26 cellular contexts compared by ENCODE assay signal in the genomic region with DNA sequence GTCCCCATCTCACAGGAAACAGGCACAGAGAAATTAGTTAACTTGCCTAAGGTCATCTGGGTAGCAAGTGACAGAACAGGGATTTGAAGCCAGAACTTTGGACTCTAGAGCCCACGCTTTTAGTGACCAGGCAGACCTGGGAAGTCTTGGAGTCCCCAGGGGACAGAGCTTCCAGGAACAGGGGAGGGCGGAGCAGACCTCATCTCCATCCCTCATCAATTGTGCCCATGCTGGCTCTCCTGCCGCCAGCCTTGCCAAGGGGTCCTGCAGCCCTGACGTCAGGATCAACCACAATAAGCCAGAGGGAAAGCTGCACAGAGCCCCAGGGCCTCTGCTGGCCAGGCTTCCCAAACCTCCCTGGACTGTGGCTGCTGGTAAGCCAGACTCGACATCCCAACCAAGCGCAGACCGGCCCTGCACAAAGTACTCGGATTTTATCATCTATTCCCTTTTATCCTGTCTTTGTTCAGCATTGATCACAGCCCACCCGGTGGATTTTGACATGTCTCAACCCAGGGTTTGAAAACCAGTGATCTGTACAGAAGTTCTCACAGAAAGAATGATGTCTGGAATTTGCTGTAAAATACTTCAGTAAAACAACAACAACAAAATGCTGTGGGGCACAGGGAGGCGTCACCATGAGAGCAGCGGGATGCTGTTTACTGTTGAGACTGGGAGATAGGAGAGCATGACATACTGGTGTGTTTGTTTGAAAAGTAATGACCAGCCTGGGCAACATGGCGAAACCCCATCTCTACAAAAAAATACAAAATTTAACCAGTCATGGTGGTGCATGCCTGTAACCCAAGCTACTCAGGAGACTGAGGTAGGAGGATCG. TPM values are rescaled to one million over a fixed set of nuclear protein-coding genes. Genes with fewer than 3 reads are reported as not detected.
"Had no signal": no experiment of that assay in that cellular context is flagged by ENCODE, and none has a peak within 500 bp of the region (broad histone marks: within the 10 kb centered on the region; RNA-seq: fewer than 3 reads in every experiment).

No MANE protein-coding gene starts in this region.

- H3K27ac ChIP-seq: foreskin keratinocyte, gastroesophageal sphincter, heart left ventricle, hepatocyte, parathyroid adenoma, right atrium auricular region, stomach, thyroid gland had no signal

- H3K4me1 ChIP-seq: foreskin keratinocyte, gastroesophageal sphincter, right atrium auricular region, thyroid gland had no signal

- H3K36me3 ChIP-seq: gastroesophageal sphincter, heart left ventricle, right atrium auricular region, stomach, thyroid gland had no signal

- H3K79me2 ChIP-seq: hepatocyte, parathyroid adenoma had no signal

- H3K9me3 ChIP-seq: gastroesophageal sphincter, heart left ventricle, right atrium auricular region, stomach, thyroid gland had no signal

- H3K9ac ChIP-seq: parathyroid adenoma had no signal

- H3K4me3 ChIP-seq: gastroesophageal sphincter, heart left ventricle, hepatocyte, lung, right atrium auricular region, smooth muscle cell, stomach, thyroid gland had no signal

- FAIRE-seq: endometrium, kidney, urothelium cell line had no signal

- ATAC-seq: effector memory CD8-positive, alpha-beta T cell; foreskin keratinocyte; gastroesophageal sphincter; heart left ventricle; left lobe of liver; natural killer cell; sciatic nerve; stimulated activated effector memory CD8-positive, alpha-beta T cell treated with anti-CD3 and anti-CD28 coated beads, Interleukin-12 subunit alpha, Interleukin-12 subunit beta, amount 100 ng/mL, for 72 hours had no signal

- H3K27me3 ChIP-seq: foreskin keratinocyte, gastroesophageal sphincter, heart left ventricle, hepatocyte, right atrium auricular region, stomach, thyroid gland had no signal

- H2AFZ ChIP-seq: hepatocyte, parathyroid adenoma had no signal

- DNase-seq: cortex of kidney; effector memory CD8-positive, alpha-beta T cell; erythroblast; foreskin keratinocyte; heart left ventricle; kidney; natural killer cell; occipital lobe; stimulated activated CD4-positive, alpha-beta T cell treated with anti-CD3 and anti-CD28 coated beads, Interleukin-12 subunit alpha, Interleukin-12 subunit beta, amount 100 ng/mL, for 4 hours; stimulated activated CD4-positive, alpha-beta T cell treated with anti-CD3 and anti-CD28 coated beads, Interleukin-1b, Interleukin-23, amount 100 ng/mL, for 48 hours; stimulated activated CD4-positive, alpha-beta T cell treated with anti-CD3 and anti-CD28 coated beads, Interleukin-4, amount 100 ng/mL, for 1 hour; stimulated activated naive CD4-positive, alpha-beta T cell treated with Interleukin-2 at 50 U/mL for 16 hours; stomach; thyroid gland had no signal

- H3K4me2 ChIP-seq: hepatocyte, smooth muscle cell had no signal

RNA-seq across cellular contexts. Expression of gene C16orf74, which starts 11.8 kb away (rescaled TPM):
- polyA plus RNA-seq: neural cell had no signal
